8 cellular contexts compared by ENCODE assay signal in the genomic region with DNA sequence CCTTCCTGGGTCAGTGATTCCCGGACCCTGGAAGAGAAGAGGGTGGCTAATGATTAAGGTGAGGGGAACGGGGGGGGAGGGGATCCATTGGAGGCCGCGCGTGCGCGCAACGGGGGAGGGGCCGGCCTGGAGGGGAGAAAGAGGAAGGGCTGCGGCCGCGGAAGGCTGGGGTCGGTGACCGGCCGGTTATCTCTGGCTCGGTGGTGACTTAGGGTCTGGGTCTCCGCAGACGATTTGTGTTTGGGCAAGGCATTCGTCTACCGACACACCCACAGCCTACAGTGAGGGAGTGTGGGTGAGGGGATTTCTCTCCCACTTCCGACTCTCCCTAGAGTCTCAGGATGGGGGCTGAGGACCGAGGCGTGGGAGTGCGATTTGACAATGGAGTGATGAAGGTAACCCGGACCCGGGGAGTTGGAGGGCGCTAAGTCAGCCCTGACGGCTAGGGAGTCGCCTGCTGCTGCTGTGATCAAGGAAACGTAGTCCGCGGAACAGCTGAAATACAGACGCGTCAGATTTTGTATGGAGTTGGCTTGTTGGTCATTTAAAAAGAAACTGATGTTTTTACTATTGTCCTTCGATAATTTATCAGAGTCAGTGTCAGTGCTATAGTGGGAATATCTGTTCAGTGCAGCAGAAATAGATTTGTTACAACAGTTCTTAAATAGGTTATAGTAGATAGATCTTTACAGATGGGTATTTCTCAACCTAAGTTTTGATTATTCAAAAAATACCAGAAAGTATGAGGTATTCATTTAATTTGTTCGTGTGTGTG. TPM values are rescaled to one million over a fixed set of nuclear protein-coding genes. Genes with fewer than 3 reads are reported as not detected.
DNase-seq lines count a peak whose midpoint lies in the region; ATAC-seq and TF ChIP-seq lines count a peak whose summit lies in the region.

No MANE protein-coding gene starts in this region.

- H3K27me3 ChIP-seq in A673 (replicated peaks; ENCODE audit: insufficient read depth, low read depth, low read length, poor library complexity) (no peaks in the 10 kb centered on the region), endocrine pancreas (ENCODE audit: control insufficient read depth, insufficient read depth, low read length) (no peaks in the 10 kb centered on the region), mesendoderm (ENCODE audit: insufficient read depth, low read length, poor library complexity) (no peaks in the 10 kb centered on the region)

- CTCF ChIA-PET in A673 (lab: Charles Lee): interaction anchor here (0.6 kb wide), 1 partner anchor 64 kb away, joined by 4 read pairs; no protein-coding TSS in a partner anchor

- H3K4me1 ChIP-seq in A673 (ENCODE audit: insufficient read depth, low read length, poor library complexity, severe bottlenecking) (peaks cover 11% of the 10 kb centered on the region), endocrine pancreas (ENCODE audit: control insufficient read depth, insufficient read depth, low read length) (peaks cover 15% of the 10 kb centered on the region), mesendoderm (ENCODE audit: control insufficient read depth, low read depth, low read length) (peaks cover 2% of the 10 kb centered on the region)

- H3K79me1 ChIP-seq in mesendoderm (ENCODE audit: low read length): peaks cover 4% of the 10 kb centered on the region

- H4K5ac ChIP-seq in mesendoderm (ENCODE audit: low read length): no peak overlapping the region

- ATAC-seq in GM18517 (IDR thresholded peaks at IDR 0.05; ENCODE audit: unreplicated experiment) (peak; percentile 33), HG03060 (IDR thresholded peaks at IDR 0.05; ENCODE audit: low read depth, unreplicated experiment) (peak; percentile 16)

- no TSS peak for BruUV-seq in A673 (replicated peaks; lab: Mats Ljungman, UMichigan)

- H2BK15ac ChIP-seq in mesendoderm (replicated peaks; ENCODE audit: low read depth): no peak overlapping the region

- H2BK120ac ChIP-seq in mesendoderm (ENCODE audit: low read depth, low read length): no peak overlapping the region

- H4K8ac ChIP-seq in mesendoderm (ENCODE audit: low read depth, low read length): no peak overlapping the region

- no peak for TF ChIP-seq CTCF in A673 (conservative IDR thresholded peaks at IDR 0.05; ENCODE audit: low read depth, low read length)

- H3K36me3 ChIP-seq in A673 (ENCODE audit: insufficient read depth, low read length, poor library complexity, severe bottlenecking) (peaks cover 8% of the 10 kb centered on the region), endocrine pancreas (ENCODE audit: control insufficient read depth, insufficient read depth, low read length) (peaks cover 4% of the 10 kb centered on the region), mesendoderm (ENCODE audit: control insufficient read depth, insufficient read depth, low read length) (no peaks in the 10 kb centered on the region)

- intact Hi-C loops in A673 (cut with micrococcal nuclease; ENCODE audit: unreplicated experiment): loop anchor here (10.0 kb wide), 1 partner anchor 117 kb away; a partner anchor contains a TSS

- POLR2A ChIA-PET in A673 (lab: Charles Lee; ENCODE audit: low non-redundant PET): no interaction called here

- peak overlapping the region; percentile 72 for H3K18ac ChIP-seq in mesendoderm (ENCODE audit: low read length)

- H3K4me3 ChIP-seq in A673 (ENCODE audit: low read depth, low read length, poor library complexity, severe bottlenecking) (peak overlapping the region; percentile 73), endocrine pancreas (ENCODE audit: control insufficient read depth, insufficient read depth, low read length) (peak overlapping the region; percentile 100), mesendoderm (ENCODE audit: low read length) (peak overlapping the region; percentile 79)

- peak overlapping the region; percentile 91 for H3K23ac ChIP-seq in mesendoderm (ENCODE audit: low read length)

- H3K27ac ChIP-seq in A673 (ENCODE audit: low read depth, low read length, poor library complexity, severe bottlenecking) (peak overlapping the region; percentile 75), mesendoderm (ENCODE audit: low read depth, low read length) (peak overlapping the region; percentile 92)

- H3K9me3 ChIP-seq in A673 (ENCODE audit: low read depth, low read length, poor library complexity, severe bottlenecking) (no peaks in the 10 kb centered on the region), endocrine pancreas (ENCODE audit: control insufficient read depth, low read length) (no peaks in the 10 kb centered on the region)

- peak overlapping the region; percentile 1 for H3K4ac ChIP-seq in mesendoderm (ENCODE audit: low read depth, low read length)

- peaks cover 35% of the 10 kb centered on the region for H3K79me2 ChIP-seq in mesendoderm (ENCODE audit: control insufficient read depth, insufficient read depth, low read length)

- peak overlapping the region; percentile 88 for H2BK5ac ChIP-seq in mesendoderm (ENCODE audit: low read length)

- no CpG with 5 or more reads among the region's 36 CpGs for WGBS in mesendoderm (ENCODE audit: extremely low coverage, insufficient coverage, low lambda C conversion rate)

- H3K56ac ChIP-seq in mesendoderm (ENCODE audit: low read length): peak overlapping the region; percentile 88

- H3K4me2 ChIP-seq in mesendoderm (ENCODE audit: low read length): peak overlapping the region; percentile 45

- peak; percentile 45 for DNase-seq in A673 (ENCODE audit: low spot score)
- peak; percentile 16 for DNase-seq in NCI-H524 treated with DMSO at 0.1 percent for 48 hours (lab: John Stamatoyannopoulos, UW)
- peak; percentile 15 to 35 for DNase-seq in activated CD8-positive, alpha-beta memory T cell treated with anti-CD3 and anti-CD28 coated beads for 4 hours (ENCODE audit: low read depth in 2 of 2)
- peak; percentile 81 for DNase-seq in mesendoderm
- peak; percentile 16 to 33 for DNase-seq in stimulated activated CD8-positive, alpha-beta memory T cell treated with anti-CD3 and anti-CD28 coated beads, Interleukin-15, amount 100 ng/mL, for 4 hours (ENCODE audit: low read depth in 2 of 2)

- peak overlapping the region; percentile 100 for H3K9ac ChIP-seq in endocrine pancreas (ENCODE audit: control insufficient read depth, insufficient read depth, low read length)
- peak overlapping the region; percentile 77 for H3K9ac ChIP-seq in mesendoderm (ENCODE audit: low read length)

- H2AK5ac ChIP-seq in mesendoderm (ENCODE audit: low read length): no peak overlapping the region

RNA-seq across cellular contexts. Expression of a gene that starts 0.7 kb away (rescaled TPM):
- 30.3 and 34.4 TPM in 2 replicates for total RNA-seq in A673 (2021)
- polyA plus RNA-seq in mesendoderm (2013, experiment 1 of 2): 9.3 TPM
- polyA plus RNA-seq in mesendoderm (2013, experiment 2 of 2): 9.6 TPM

RNA-seq across cellular contexts. Expression of a gene that starts 54.7 kb away (rescaled TPM):
- 117 and 127 TPM in 2 replicates for total RNA-seq in A673 (2021)
- polyA plus RNA-seq in mesendoderm (2013, experiment 1 of 2): 111 TPM
- polyA plus RNA-seq in mesendoderm (2013, experiment 2 of 2): 111 TPM

Comparison
In these comparisons a context has a peak if more than half of its experiments do, and no peak if none do; other contexts are left out.
1. Peak in every context shown above with its lines: DNase-seq, ATAC-seq, H3K4me3 ChIP-seq and H3K27ac ChIP-seq.
2. DNase-seq: peak in every context shown above with its lines; median percentile 81 in mesendoderm; 45 in A673; 25 in activated CD8-positive, alpha-beta memory T cell treated with anti-CD3 and anti-CD28 coated beads for 4 hours; 24 in stimulated activated CD8-positive, alpha-beta memory T cell treated with anti-CD3 and anti-CD28 coated beads, Interleukin-15, amount 100 ng/mL, for 4 hours; 16 in NCI-H524 treated with DMSO at 0.1 percent for 48 hours.